ENCODE assay signal across 17 cellular contexts in the genomic region with DNA sequence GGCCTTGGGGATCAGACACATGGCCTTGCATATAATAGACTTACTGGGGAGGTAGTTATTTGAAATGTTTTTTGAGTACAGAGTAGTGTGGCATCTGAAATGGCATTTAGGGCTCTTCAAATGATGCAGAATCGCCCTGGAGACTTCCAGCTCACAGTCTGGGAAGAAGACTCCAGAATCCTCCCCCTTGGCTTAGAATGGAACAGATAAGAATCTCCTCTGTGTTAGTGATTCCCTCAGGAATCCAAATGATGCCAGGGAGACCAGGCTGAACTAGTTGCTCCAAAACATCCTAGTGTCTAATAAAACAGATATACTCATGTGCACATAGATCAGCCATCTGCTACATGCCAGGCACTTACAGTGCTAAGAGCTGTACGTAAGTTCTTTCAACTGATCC. TPM values are rescaled to one million over a fixed set of nuclear protein-coding genes. Genes with fewer than 3 reads are reported as not detected.
DNase-seq lines count a peak whose midpoint lies in the region; ATAC-seq and TF ChIP-seq lines count a peak whose summit lies in the region.
"Had no signal": no experiment of that assay in that cellular context is flagged by ENCODE, and none has a peak within 500 bp of the region (broad histone marks: within the 10 kb centered on the region; RNA-seq: fewer than 3 reads in every experiment).

No MANE protein-coding gene starts in this region.

- H3K27ac ChIP-seq in GM23248: no peak overlapping the region
- no peak overlapping the region for H3K27ac ChIP-seq in osteoblast (ENCODE audit: low read depth, low read length)
- H3K27ac ChIP-seq: A549, C4-2B, HL-60 had no signal

- H2AFZ ChIP-seq in GM23248 (no peak overlapping the region), osteoblast (ENCODE audit: low read length) (no peak overlapping the region)

- 95 to 97% methylated on average over 2 of the region's 2 CpGs for WGBS in GM23248 (ENCODE audit: low coverage in 1 of 2, low lambda C conversion rate in 2 of 2, missing lambda C conversion rate in 2 of 2), 2 experiments

- H3K9me3 ChIP-seq in GM23248 (ENCODE audit: low read depth) (no peaks in the 10 kb centered on the region), osteoblast (ENCODE audit: low read depth, low read length) (no peaks in the 10 kb centered on the region)
- H3K9me3 ChIP-seq: A549 had no signal

- H3K9ac ChIP-seq in GM23248: no peak overlapping the region

- H4K20me1 ChIP-seq in GM23248 (ENCODE audit: insufficient read depth) (no peaks in the 10 kb centered on the region), osteoblast (ENCODE audit: insufficient read depth, low read length) (no peaks in the 10 kb centered on the region)

- H3K27me3 ChIP-seq in BJ (ENCODE audit: control insufficient read depth, insufficient read depth, low read length): no peaks in the 10 kb centered on the region
- H3K27me3 ChIP-seq in GM23248 (replicated peaks; ENCODE audit: insufficient read depth): no peaks in the 10 kb centered on the region
- no peaks in the 10 kb centered on the region for H3K27me3 ChIP-seq in osteoblast (ENCODE audit: insufficient read depth, low read length)

- no peaks in the 10 kb centered on the region for H3K36me3 ChIP-seq in BJ (ENCODE audit: control insufficient read depth, insufficient read depth, low read length)
- no peaks in the 10 kb centered on the region for H3K36me3 ChIP-seq in GM23248 (ENCODE audit: low read depth)
- no peaks in the 10 kb centered on the region for H3K36me3 ChIP-seq in osteoblast (ENCODE audit: insufficient read depth, low read length)

- in situ Hi-C loops in GM23248 (cut with MboI): no loop called here

- H3K9me2 ChIP-seq in GM23248 (ENCODE audit: insufficient read depth): no peaks in the 10 kb centered on the region

- ATAC-seq in GM18873 (IDR thresholded peaks at IDR 0.05; ENCODE audit: low FRiP score, unreplicated experiment): no peak
- ATAC-seq: A549; CD8-positive, alpha-beta T cell had no signal

- H3F3A ChIP-seq in GM23248 (ENCODE audit: insufficient read depth): peaks cover 21% of the 10 kb centered on the region; the same call in 1 of the 2 replicates

- CTCF ChIA-PET in BJ (lab: Yijun Ruan, JAX): interaction anchor here (1.3 to 1.7 kb wide), 3 partner anchors 7 to 110 kb away, joined by 3 to 4 read pairs (median 3); no protein-coding TSS in a partner anchor

- no peak overlapping the region for H3K4me2 ChIP-seq in GM23248 (ENCODE audit: unreplicated experiment)
- no peak overlapping the region for H3K4me2 ChIP-seq in osteoblast (ENCODE audit: insufficient read depth, low read length)
- H3K4me2 ChIP-seq: A549 had no signal

- H3K4me1 ChIP-seq in GM23248 (ENCODE audit: insufficient read depth) (peaks cover 19% of the 10 kb centered on the region), osteoblast (ENCODE audit: insufficient read depth, low read length) (peaks cover 13% of the 10 kb centered on the region)
- H3K4me1 ChIP-seq: A549 had no signal

- no peak overlapping the region for H3K4me3 ChIP-seq in BJ (ENCODE audit: low read depth, low read length)
- no peak overlapping the region for H3K4me3 ChIP-seq in GM23248
- no peak overlapping the region for H3K4me3 ChIP-seq in osteoblast (ENCODE audit: insufficient read depth, low read length)
- H3K4me3 ChIP-seq: A549 had no signal

- TF ChIP-seq CTCF in BJ (IDR thresholded peaks at IDR 0.05; ENCODE audit: insufficient read depth, low read depth, low read length) (no peak), osteoblast (IDR thresholded peaks at IDR 0.05; ENCODE audit: extremely low read depth, low read depth, low read length) (no peak)

- DNase-seq in BJ (ENCODE audit: low read depth): peak; percentile 12
- peak; percentile 44 for DNase-seq in GM23248
- DNase-seq in NCI-H2171 treated with DMSO at 0.1 percent for 48 hours (lab: John Stamatoyannopoulos, UW): peak; percentile 63
- peak; percentile 54 for DNase-seq in osteoblast (ENCODE audit: insufficient read length, low spot score, missing footprints)
- no peak for DNase-seq in A172 (ENCODE audit: low spot score)
- no peak for DNase-seq in activated CD8-positive, alpha-beta memory T cell treated with anti-CD3 and anti-CD28 coated beads, Interleukin-2, amount 50 U/mL, for 48 hours
- DNase-seq in RPMI8226: no peak
- DNase-seq: CD8-positive, alpha-beta T cell; COR-L47; DMS153; DMS79 treated with DMSO at 0.1 percent for 48 hours; GOT3; H9 had no signal

- POLR2A ChIA-PET in BJ (lab: Charles Lee): no interaction called here

- no peaks in the 10 kb centered on the region for H3K79me2 ChIP-seq in GM23248 (ENCODE audit: insufficient read depth)
- H3K79me2 ChIP-seq in osteoblast (ENCODE audit: insufficient read depth, low read length): no peaks in the 10 kb centered on the region

RNA-seq across cellular contexts. Expression of a gene that starts 38.6 kb away (rescaled TPM):
- 7.9 and 15.0 TPM in 2 replicates for polyA plus RNA-seq in BJ (2011; rRNA removed)
- polyA minus RNA-seq in BJ (2011; rRNA and poly(A)+ RNA removed): 7.2 and 7.8 TPM in 2 replicates
- 12.5 and 16.4 TPM in 2 replicates for total RNA-seq in GM23248 (2014; rRNA removed; shearing (Covaris generic))
- 14.9 and 15.1 TPM in 2 replicates for polyA plus RNA-seq in GM23248 (2016; fragmentation: Nextera tagmentation; extraction: Ambion mirVana)
- total RNA-seq in osteoblast: 25.6 and 28.6 TPM in 2 replicates
- total RNA-seq in A172 (2014; rRNA removed; shearing (Covaris generic)): 27.9 and 38.7 TPM in 2 replicates

Comparison
In these comparisons a context has a peak if more than half of its experiments do, and no peak if none do; other contexts are left out.
1. DNase-seq: peak in BJ (single experiment), GM23248 (single experiment), NCI-H2171 treated with DMSO at 0.1 percent for 48 hours (single experiment) and osteoblast (single experiment); none in A172 (single experiment), activated CD8-positive, alpha-beta memory T cell treated with anti-CD3 and anti-CD28 coated beads, Interleukin-2, amount 50 U/mL, for 48 hours (single experiment) and RPMI8226 (single experiment).